In genomic region chr3:46923559-46924350, GRCh38 we compare ENCODE assay signal across 1 cellular context.
A peak's percentile ranks its signal among the peaks of the same experiment; 100 is the strongest.
TF ChIP-seq lines count a peak whose summit lies in the region.

No MANE protein-coding gene starts in this region.

TF ChIP-seq in K562, 482 proteins besides CTCF, POLR2A, EP300 and RAD21 (continued from another document):
- no peak for TF ChIP-seq MITF (IDR thresholded peaks at IDR 0.05)
- no peak for TF ChIP-seq ZNF239 (CRISPR knock-in tag; IDR thresholded peaks at IDR 0.05)
- no peak for TF ChIP-seq NONO (IDR thresholded peaks at IDR 0.05; ENCODE audit: low read depth in 2 of 2, low read length in 1 of 2)
- no peak for TF ChIP-seq HDAC2 (IDR thresholded peaks at IDR 0.05)
- peak; percentile 36; the same call in 1 of the 2 replicates for TF ChIP-seq ZBTB7A (IDR thresholded peaks at IDR 0.05; ENCODE audit: borderline replicate concordance, control insufficient read depth, low read depth, low read length)
- no peak for TF ChIP-seq ATF6 (CRISPR knock-in tag; IDR thresholded peaks at IDR 0.05)
- TF ChIP-seq ZBTB2 (IDR thresholded peaks at IDR 0.05): no peak
- TF ChIP-seq ZNF311 (CRISPR knock-in tag; IDR thresholded peaks at IDR 0.05): no peak
- no peak for TF ChIP-seq ZNF316 (IDR thresholded peaks at IDR 0.05)
- no peak for TF ChIP-seq FUS (optimal IDR thresholded peaks at IDR 0.05; ENCODE audit: low read depth, low read length)
- TF ChIP-seq, protein P1, sequence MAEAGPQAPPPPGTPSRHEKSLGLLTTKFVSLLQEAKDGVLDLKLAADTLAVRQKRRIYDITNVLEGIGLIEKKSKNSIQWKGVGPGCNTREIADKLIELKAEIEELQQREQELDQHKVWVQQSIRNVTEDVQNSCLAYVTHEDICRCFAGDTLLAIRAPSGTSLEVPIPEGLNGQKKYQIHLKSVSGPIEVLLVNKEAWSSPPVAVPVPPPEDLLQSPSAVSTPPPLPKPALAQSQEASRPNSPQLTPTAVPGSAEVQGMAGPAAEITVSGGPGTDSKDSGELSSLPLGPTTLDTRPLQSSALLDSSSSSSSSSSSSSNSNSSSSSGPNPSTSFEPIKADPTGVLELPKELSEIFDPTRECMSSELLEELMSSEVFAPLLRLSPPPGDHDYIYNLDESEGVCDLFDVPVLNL (CRISPR knock-in tag; IDR thresholded peaks at IDR 0.05; ENCODE audit: low read depth): no peak
- TF ChIP-seq HNRNPK (IDR thresholded peaks at IDR 0.05; ENCODE audit: low read depth, low read length, poor library complexity, severe bottlenecking): no peak
- TF ChIP-seq ZNF830 (CRISPR knock-in tag; IDR thresholded peaks at IDR 0.05): no peak
- TF ChIP-seq THRA (IDR thresholded peaks at IDR 0.05): no peak
- no peak for TF ChIP-seq RFX7 (CRISPR knock-in tag; IDR thresholded peaks at IDR 0.05)
- no peak for TF ChIP-seq HMGN3 (IDR thresholded peaks at IDR 0.05; ENCODE audit: borderline replicate concordance, extremely low read depth, insufficient read length, low read depth, low read length)
- no peak for TF ChIP-seq THRAP3 (IDR thresholded peaks at IDR 0.05; ENCODE audit: borderline replicate concordance)
- no peak for TF ChIP-seq ZNF655 (CRISPR knock-in tag; IDR thresholded peaks at IDR 0.05)
